ENCODE assay signal across 8 cellular contexts in genomic region chr12:107607464-107608392, GRCh38.
DNase-seq lines count a peak whose midpoint lies in the region; FAIRE-seq and TF ChIP-seq lines count a peak whose summit lies in the region.

No MANE protein-coding gene starts in this region.

- H3K27me3 ChIP-seq in ACC112 (ENCODE audit: insufficient read depth, low read length) (no peaks in the 10 kb centered on the region), cardiac muscle cell (no peaks in the 10 kb centered on the region)

- no peaks in the 10 kb centered on the region for H3K9me3 Mint-ChIP-seq in progenitor cell of endocrine pancreas (ENCODE audit: low read depth)

- no peak overlapping the region for H3K4me3 Mint-ChIP-seq in progenitor cell of endocrine pancreas (ENCODE audit: low read depth)

- H3K27me3 Mint-ChIP-seq in progenitor cell of endocrine pancreas = peaks cover 5% of the 10 kb centered on the region

- peak; percentile 98 for TF ChIP-seq CTCF in cardiac muscle cell (IDR thresholded peaks at IDR 0.05; ENCODE audit: low read depth, low read length)
- TF ChIP-seq CTCF in progenitor cell of endocrine pancreas (IDR thresholded peaks at IDR 0.05; ENCODE audit: unreplicated experiment) = peak; percentile 97

- peak overlapping the region; percentile 53 for H2AFZ ChIP-seq in ACC112 (ENCODE audit: low read length, unreplicated experiment)

- DNase-seq in GM19239 (ENCODE audit: insufficient read length, low spot score) (peak; percentile 77), NCI-H1417 treated with DMSO at 0.1 percent for 48 hours (lab: John Stamatoyannopoulos, UW) (peak; percentile 61), SW480 (ENCODE audit: low spot score) (peak; percentile 67), cardiac muscle cell (ENCODE audit: low read depth in 1 of 2, low spot score in 1 of 2) (peak; percentile 80 to 91), progenitor cell of endocrine pancreas (ENCODE audit: low spot score, unreplicated experiment) (peak; percentile 82), urothelium cell line (ENCODE audit: low spot score) (peak; percentile 73)
- DNase-seq in activated naive CD8-positive, alpha-beta T cell treated with anti-CD3 and anti-CD28 coated beads, Interleukin-2, amount 50 U/mL, for 16 hours (ENCODE audit: low read depth, low spot score) = peak; percentile 61

- no peaks in the 10 kb centered on the region for H3K9me3 ChIP-seq in cardiac muscle cell (ENCODE audit: low read depth)

- FAIRE-seq in GM19239 (lab: Jason Lieb, UNC) (peak; percentile 82), urothelium cell line (lab: Jason Lieb, UNC) (no peak)

- H3K4me1 Mint-ChIP-seq in progenitor cell of endocrine pancreas (ENCODE audit: low read depth) = peaks cover 5% of the 10 kb centered on the region

- no peak overlapping the region for H3K27ac ChIP-seq in ACC112 (ENCODE audit: low read depth, low read length)
- H3K27ac ChIP-seq in cardiac muscle cell = no peak overlapping the region

- no peaks in the 10 kb centered on the region for H3K36me3 ChIP-seq in ACC112 (ENCODE audit: insufficient read depth, low read length)
- H3K36me3 ChIP-seq in cardiac muscle cell = no peaks in the 10 kb centered on the region

- H3K27ac Mint-ChIP-seq in progenitor cell of endocrine pancreas = no peak overlapping the region

- no peaks in the 10 kb centered on the region for H3K36me3 Mint-ChIP-seq in progenitor cell of endocrine pancreas (ENCODE audit: insufficient read depth)

- H3K4me1 ChIP-seq in ACC112 (ENCODE audit: control insufficient read depth, insufficient read depth, low read length, unreplicated experiment) = no peaks in the 10 kb centered on the region
- H3K4me1 ChIP-seq in cardiac muscle cell (ENCODE audit: low read depth) = no peaks in the 10 kb centered on the region

- no peaks in the 10 kb centered on the region for H3K79me2 ChIP-seq in ACC112 (ENCODE audit: control insufficient read depth, insufficient read depth, low read length, unreplicated experiment)

- H3K4me3 ChIP-seq in ACC112 (ENCODE audit: low read depth, low read length) (no peak overlapping the region), cardiac muscle cell (no peak overlapping the region)
